1 cellular context compared by ENCODE assay signal in genomic region chr21:34909492-34910292, GRCh38.
TF ChIP-seq lines count a peak whose summit lies in the region.

No MANE protein-coding gene starts in this region.

TF ChIP-seq in IMR-90, 13 proteins besides CTCF, POLR2A, EP300 and RAD21:
- TF ChIP-seq USF2 (IDR thresholded peaks at IDR 0.05; ENCODE audit: low read depth, low read length) (no peak), CHD1 (IDR thresholded peaks at IDR 0.05; ENCODE audit: low read depth, low read length) (no peak), FOS (IDR thresholded peaks at IDR 0.05; ENCODE audit: low read depth, low read length) (no peak), RFX5 (IDR thresholded peaks at IDR 0.05; ENCODE audit: low read depth, low read length) (no peak), MXI1 (IDR thresholded peaks at IDR 0.05; ENCODE audit: borderline replicate concordance, low read depth, low read length) (no peak), MAZ (IDR thresholded peaks at IDR 0.05; ENCODE audit: borderline replicate concordance, low read depth, low read length) (no peak), BHLHE40 (IDR thresholded peaks at IDR 0.05; ENCODE audit: low read depth, low read length) (no peak), SMC3 (IDR thresholded peaks at IDR 0.05; ENCODE audit: low read depth, low read length) (no peak), ELK1 (IDR thresholded peaks at IDR 0.05; ENCODE audit: borderline replicate concordance, low read depth, low read length) (no peak), MAFK (IDR thresholded peaks at IDR 0.05; ENCODE audit: low read depth, low read length) (no peak), RCOR1 (IDR thresholded peaks at IDR 0.05; ENCODE audit: insufficient replicate concordance, low read length) (no peak), NFE2L2 (IDR thresholded peaks at IDR 0.05; ENCODE audit: low read depth, low read length) (no peak), CEBPB (IDR thresholded peaks at IDR 0.05; ENCODE audit: low read depth, low read length) (no peak)
